In the genomic region with DNA sequence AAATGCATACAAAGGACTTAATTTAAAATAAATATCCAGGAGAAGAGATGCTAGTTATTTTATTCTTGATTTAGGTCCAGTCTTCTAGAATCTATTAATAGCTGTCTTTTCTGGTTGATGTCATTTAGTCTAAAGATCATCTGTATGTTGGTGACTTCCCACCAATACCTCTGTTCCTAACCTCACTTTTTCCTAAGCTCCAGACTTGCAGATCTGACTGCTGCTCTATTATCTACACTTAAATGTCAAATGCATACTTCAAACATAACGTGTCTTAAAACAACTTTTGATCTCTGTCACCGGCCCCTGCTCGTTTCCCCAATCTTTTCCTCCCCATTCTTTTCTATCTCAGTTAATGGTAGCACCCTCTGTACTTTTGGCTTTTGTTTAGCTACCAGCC, we compare ENCODE assay signal across 16 cellular contexts.
"Had no signal": no experiment of that assay in that cellular context is flagged by ENCODE, and none has a peak within 500 bp of the region (broad histone marks: within the 10 kb centered on the region; RNA-seq: fewer than 3 reads in every experiment).

No MANE protein-coding gene starts in this region.

- H3K27me3 ChIP-seq: gastroesophageal sphincter, SJSA1, upper lobe of right lung had no signal

- ATAC-seq: gastroesophageal sphincter, left lobe of liver, upper lobe of right lung had no signal

- H3K9me3 Mint-ChIP-seq: endodermal cell had no signal

- H3K4me1 Mint-ChIP-seq: nephron progenitor cell had no signal

- H3K4me1 ChIP-seq: SJSA1 had no signal

- DNase-seq: activated CD4-positive, alpha-beta memory T cell treated with anti-CD3 and anti-CD28 coated beads for 36 hours; activated CD8-positive, alpha-beta memory T cell treated with anti-CD3 and anti-CD28 coated beads, Interleukin-2, amount 50 U/mL, for 4 hours; activated effector memory CD4-positive, alpha-beta T cell treated with anti-CD3 and anti-CD28 coated beads, Interleukin-2, amount 50 U/mL, for 16 hours; activated T-cell treated with anti-CD3 and anti-CD28 coated beads, Interleukin-2, amount 50 U/mL, for 48 hours; endodermal cell; hippocampal formation; nephron progenitor cell; occipital lobe; stimulated activated CD4-positive, alpha-beta T cell treated with anti-CD3 and anti-CD28 coated beads, Interleukin-4, amount 100 ng/mL, for 4 hours; stimulated activated CD8-positive, alpha-beta memory T cell treated with anti-CD3 and anti-CD28 coated beads, Interleukin-4, amount 100 ng/mL, for 48 hours; upper lobe of right lung had no signal

- H3K27ac Mint-ChIP-seq: activated CD4-positive, alpha-beta memory T cell treated with anti-CD3 and anti-CD28 coated beads for 36 hours; endodermal cell; nephron progenitor cell; stimulated activated naive CD8-positive, alpha-beta T cell treated with anti-CD3 and anti-CD28 coated beads, Interleukin-15, Interleukin-2, amounts not matched to agents 100 ng/mL and 50 ng/mL, for 24 hours had no signal

- H3K4me3 Mint-ChIP-seq: activated CD4-positive, alpha-beta memory T cell treated with anti-CD3 and anti-CD28 coated beads for 36 hours; endodermal cell; nephron progenitor cell; stimulated activated naive CD8-positive, alpha-beta T cell treated with anti-CD3 and anti-CD28 coated beads, Interleukin-15, Interleukin-2, amounts not matched to agents 100 ng/mL and 50 ng/mL, for 24 hours had no signal

- H3K36me3 ChIP-seq: gastroesophageal sphincter, SJSA1, upper lobe of right lung had no signal

- H3K9me3 ChIP-seq: gastroesophageal sphincter, SJSA1, upper lobe of right lung had no signal

- H3K27me3 Mint-ChIP-seq: activated CD4-positive, alpha-beta memory T cell treated with anti-CD3 and anti-CD28 coated beads for 36 hours; stimulated activated naive CD8-positive, alpha-beta T cell treated with anti-CD3 and anti-CD28 coated beads, Interleukin-15, Interleukin-2, amounts not matched to agents 100 ng/mL and 50 ng/mL, for 24 hours had no signal

- H3K4me3 ChIP-seq: gastroesophageal sphincter, SJSA1, skin epidermis, upper lobe of right lung had no signal

- H3K27ac ChIP-seq: SJSA1, upper lobe of right lung had no signal
